1 cellular context compared by ENCODE assay signal in the genomic region with DNA sequence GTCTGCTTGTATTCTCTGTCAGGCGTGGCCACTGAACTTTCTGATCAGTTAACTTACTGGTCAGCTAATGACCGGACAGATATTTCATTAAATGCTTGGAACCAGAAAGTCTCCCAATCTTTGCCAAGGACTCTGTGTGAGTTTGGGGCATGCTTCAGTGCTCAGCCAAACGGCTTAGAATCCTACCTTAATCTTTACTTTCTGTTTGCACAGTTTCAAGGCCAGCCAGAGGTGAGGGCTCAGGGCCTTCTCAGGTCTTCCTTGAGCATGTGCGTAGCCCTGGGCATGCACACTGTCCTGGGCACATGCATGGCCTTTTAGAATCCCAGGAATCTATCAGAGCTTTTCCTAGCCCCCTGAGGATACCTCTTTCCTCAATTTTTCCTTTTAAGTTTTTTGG.
TF ChIP-seq lines count a peak whose summit lies in the region.

No MANE protein-coding gene starts in this region.

TF ChIP-seq in IMR-90, 13 proteins besides CTCF, POLR2A, EP300 and RAD21 (continued from another document):
- no peak for TF ChIP-seq NFE2L2 (IDR thresholded peaks at IDR 0.05; ENCODE audit: low read depth, low read length)
- no peak for TF ChIP-seq FOS (IDR thresholded peaks at IDR 0.05; ENCODE audit: low read depth, low read length)
- TF ChIP-seq ELK1 (IDR thresholded peaks at IDR 0.05; ENCODE audit: borderline replicate concordance, low read depth, low read length): no peak
- TF ChIP-seq MAZ (IDR thresholded peaks at IDR 0.05; ENCODE audit: borderline replicate concordance, low read depth, low read length): no peak
TF ChIP-seq in IMR-90: peak in this region for 0.
